Comparison of ENCODE assay signal across 8 cellular contexts in the genomic region with DNA sequence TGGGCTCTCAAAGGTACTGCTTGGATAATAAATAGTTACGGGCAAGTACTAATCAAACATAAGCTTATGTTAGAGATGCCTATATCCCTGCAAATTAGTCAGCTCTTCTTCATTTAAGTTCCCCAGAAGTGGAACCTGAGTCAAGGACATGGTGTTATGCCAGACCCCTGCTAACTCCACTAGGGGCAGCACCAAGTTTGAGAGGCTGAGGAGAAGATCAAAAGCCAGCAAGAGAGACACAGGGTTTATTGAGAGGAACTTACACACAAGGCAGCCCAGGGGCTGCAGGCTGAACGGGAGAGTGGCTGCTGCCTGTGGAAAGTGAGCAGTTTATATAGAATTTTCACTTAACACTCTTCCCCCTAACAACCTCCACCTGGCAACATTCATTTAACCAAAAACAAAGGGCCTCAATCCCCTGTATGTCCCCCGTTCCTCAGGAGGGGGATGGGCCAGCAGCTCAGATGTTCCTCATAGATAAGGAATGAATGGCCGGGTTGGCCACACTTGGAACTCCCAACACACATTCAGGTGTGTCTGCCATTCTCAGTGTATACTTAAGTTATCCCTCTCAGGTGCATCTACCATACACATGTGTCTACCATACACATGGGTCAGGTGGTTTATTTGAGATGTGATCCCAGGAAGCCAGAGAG.
DNase-seq lines count a peak whose midpoint lies in the region; ATAC-seq and TF ChIP-seq lines count a peak whose summit lies in the region.

No MANE protein-coding gene starts in this region.

- ATAC-seq in HG02973 (IDR thresholded peaks at IDR 0.05; ENCODE audit: unreplicated experiment), result peak; percentile 59

- H3K36me3 Mint-ChIP-seq in neural crest cell (ENCODE audit: low read depth), result no peaks in the 10 kb centered on the region

- H3K4me3 ChIP-seq in GM12864 (ENCODE audit: low read depth, low read length), result no peak overlapping the region

- H3K9me3 Mint-ChIP-seq in neural crest cell, result no peaks in the 10 kb centered on the region

- TF ChIP-seq CTCF in GM12864 (IDR thresholded peaks at IDR 0.05; ENCODE audit: low read depth, low read length, missing control alignments), result peak; percentile 57
- peak; percentile 41 for TF ChIP-seq CTCF in neural crest cell (conservative IDR thresholded peaks at IDR 0.05)

- DNase-seq in GM12864 (ENCODE audit: low read depth), result no peak
- DNase-seq in astrocyte of the hippocampus (ENCODE audit: low read depth, low spot score), result peak; percentile 37
- no peak for DNase-seq in neural crest cell (ENCODE audit: low read depth, low spot score)
- no peak for DNase-seq in NK-92 (lab: John Stamatoyannopoulos, UW; ENCODE audit: unreplicated experiment)
- DNase-seq in NCI-H1048 (lab: John Stamatoyannopoulos, UW), result no peak
- DNase-seq in NCI-H446 treated with DMSO at 0.1 percent for 48 hours (lab: John Stamatoyannopoulos, UW), result no peak
- DNase-seq in SHP77 treated with DMSO at 0.1 percent for 48 hours (lab: John Stamatoyannopoulos, UW), result no peak

- H3K4me1 Mint-ChIP-seq in neural crest cell, result no peaks in the 10 kb centered on the region

- no peaks in the 10 kb centered on the region for H3K27me3 Mint-ChIP-seq in neural crest cell (ENCODE audit: low read depth)

- no peak overlapping the region for H3K27ac Mint-ChIP-seq in neural crest cell (ENCODE audit: unreplicated experiment)

- H3K4me3 Mint-ChIP-seq in neural crest cell, result no peak overlapping the region
